ENCODE assay signal across 8 cellular contexts in genomic region chr17:78421534-78422266, GRCh38. TPM values are rescaled to one million over a fixed set of nuclear protein-coding genes. Genes with fewer than 3 reads are reported as not detected.
DNase-seq lines count a peak whose midpoint lies in the region; ATAC-seq lines count a peak whose summit lies in the region.

No MANE protein-coding gene starts in this region.

- no peak overlapping the region for H3K4me3 Mint-ChIP-seq in activated CD4-positive, alpha-beta T cell treated with anti-CD3 and anti-CD28 coated beads for 36 hours

- intact Hi-C loops in activated CD4-positive, alpha-beta T cell treated with anti-CD3 and anti-CD28 coated beads for 36 hours (cut with DNase I, micrococcal nuclease), result loop anchor here (1.0 to 5.0 kb wide), 6 partner anchors 61 to 171 kb away; partner anchors contain the start of gene SOCS3 (in 2 of the 2)
- intact Hi-C loops in left colon (cut with DNase I, micrococcal nuclease), result loop anchor here (5.0 kb wide), 3 partner anchors 59 to 134 kb away; partner anchors contain the start of gene SOCS3 (in 1 of the 2)

- CTCF ChIA-PET in activated CD4-positive, alpha-beta T cell treated with anti-CD3 and anti-CD28 coated beads for 36 hours (lab: Charles Lee), result interaction anchor here (0.5 to 7.1 kb wide), 32 partner anchors 10 to 433 kb away, joined by 3 to 63 read pairs (median 4); no protein-coding TSS in a partner anchor

- no peaks in the 10 kb centered on the region for H3K27me3 Mint-ChIP-seq in activated CD4-positive, alpha-beta T cell treated with anti-CD3 and anti-CD28 coated beads for 36 hours

- peak; percentile 86 for ATAC-seq in activated CD4-positive, alpha-beta T cell treated with anti-CD3 and anti-CD28 coated beads for 36 hours
- ATAC-seq in left colon, result peak; percentile 83
- no peak for ATAC-seq in HG03457 (IDR thresholded peaks at IDR 0.05; ENCODE audit: unreplicated experiment)

- peak overlapping the region; percentile 34 for H3K27ac Mint-ChIP-seq in activated CD4-positive, alpha-beta T cell treated with anti-CD3 and anti-CD28 coated beads for 36 hours

- H3K9me3 Mint-ChIP-seq in activated CD4-positive, alpha-beta T cell treated with anti-CD3 and anti-CD28 coated beads for 36 hours (ENCODE audit: low read depth), result no peaks in the 10 kb centered on the region

- H3K4me1 Mint-ChIP-seq in activated CD4-positive, alpha-beta T cell treated with anti-CD3 and anti-CD28 coated beads for 36 hours, result peaks cover 38% of the 10 kb centered on the region

- peaks cover 63% of the 10 kb centered on the region for H3K36me3 Mint-ChIP-seq in activated CD4-positive, alpha-beta T cell treated with anti-CD3 and anti-CD28 coated beads for 36 hours (ENCODE audit: low read depth)

- POLR2A ChIA-PET in activated CD4-positive, alpha-beta T cell treated with anti-CD3 and anti-CD28 coated beads for 36 hours (lab: Charles Lee), result interaction anchor here (0.5 to 1.2 kb wide), 5 partner anchors 37 to 281 kb away, joined by 3 to 8 read pairs (median 4); partner anchors contain the start of gene SOCS3

- peak; percentile 56 for DNase-seq in NK-92 treated with Interleukin-12 subunit alpha and Interleukin-12 subunit beta, amount 100 ng/mL, for 24 hours (lab: John Stamatoyannopoulos, UW)
- DNase-seq in NK-92 (lab: John Stamatoyannopoulos, UW; ENCODE audit: unreplicated experiment) (no peak), NCI-H2196 treated with DMSO at 0.1 percent for 48 hours (lab: John Stamatoyannopoulos, UW; ENCODE audit: unreplicated experiment) (peak; percentile 74), cerebellum (ENCODE audit: low spot score) (peak; percentile 78), left colon (peak; percentile 60 to 79)
- DNase-seq in activated CD4-positive, alpha-beta T cell treated with anti-CD3 and anti-CD28 coated beads for 36 hours, result peak; percentile 85
- peak; percentile 79 for DNase-seq in stimulated activated CD4-positive, alpha-beta T cell treated with anti-CD3 and anti-CD28 coated beads, Interleukin-4, amount 100 ng/mL, for 24 hours

RNA-seq across cellular contexts. Expression of gene PGS1, which starts 43.3 kb away (rescaled TPM):
- total RNA-seq in activated CD4-positive, alpha-beta T cell treated with anti-CD3 and anti-CD28 coated beads for 36 hours, result 10 to 100 TPM; 73.3 to 75.0 TPM
- total RNA-seq in cerebellum (41.8 TPM), left colon (10 to 100 TPM; 37.6 to 44.5 TPM)
